In the genomic region with DNA sequence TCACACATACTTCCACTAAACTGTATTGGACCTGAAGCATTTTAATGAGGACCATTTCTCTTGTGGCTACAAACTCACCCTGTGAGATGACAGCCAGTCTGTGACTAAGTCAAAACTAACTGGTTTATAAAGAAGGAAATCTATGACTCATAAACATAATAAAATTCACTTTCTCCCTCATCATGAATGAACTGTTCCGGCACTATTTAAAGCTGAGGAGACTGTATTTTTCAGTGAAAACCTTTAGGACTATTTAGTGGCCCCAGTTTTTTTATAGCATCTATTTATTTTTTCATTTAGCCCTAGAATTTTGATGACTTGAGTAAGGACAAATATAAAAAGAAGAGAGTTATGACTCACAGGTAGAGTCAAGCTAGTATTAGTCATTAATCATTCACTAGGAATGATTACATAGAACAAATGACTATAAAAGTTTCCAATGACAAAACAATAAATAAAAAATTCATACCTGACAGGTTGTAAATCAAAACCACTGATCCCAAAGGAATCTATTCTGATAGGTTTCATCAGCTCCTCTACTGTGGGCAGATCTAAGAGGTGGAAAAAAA, we compare ENCODE assay signal across 12 cellular contexts. TPM values are rescaled to one million over a fixed set of nuclear protein-coding genes. Genes with fewer than 3 reads are reported as not detected.
DNase-seq lines count a peak whose midpoint lies in the region; ATAC-seq and TF ChIP-seq lines count a peak whose summit lies in the region.
"Had no signal": no experiment of that assay in that cellular context is flagged by ENCODE, and none has a peak within 500 bp of the region (broad histone marks: within the 10 kb centered on the region; RNA-seq: fewer than 3 reads in every experiment).

No MANE protein-coding gene starts in this region.

- H3K27ac ChIP-seq in RWPE2 (ENCODE audit: poor library complexity, severe bottlenecking): peak overlapping the region; percentile 50
- H3K27ac ChIP-seq in tibial artery: peak overlapping the region; percentile 33 to 37
- H3K27ac ChIP-seq in GM23338 (ENCODE audit: low read depth): no peak overlapping the region

- H3K79me2 ChIP-seq in GM23338 (replicated peaks; ENCODE audit: insufficient read depth): no peaks in the 10 kb centered on the region

- no peaks in the 10 kb centered on the region for H4K20me1 ChIP-seq in GM23338 (replicated peaks; ENCODE audit: insufficient read depth)

- no peaks in the 10 kb centered on the region for H3K9me3 Mint-ChIP-seq in activated naive CD4-positive, alpha-beta T cell treated with anti-CD3 and anti-CD28 coated beads, Interleukin-2, amount 50 U/mL, for 24 hours
- no peaks in the 10 kb centered on the region for H3K9me3 Mint-ChIP-seq in GM23338
- H3K9me3 Mint-ChIP-seq: nephron progenitor cell had no signal

- peaks cover 16% of the 10 kb centered on the region for H3K36me3 ChIP-seq in RWPE2 (ENCODE audit: low read depth)
- peaks cover 26 to 51% (median 48%) of the 10 kb centered on the region in 3 donors for H3K36me3 ChIP-seq in tibial artery
- peaks cover 19% of the 10 kb centered on the region for H3K36me3 ChIP-seq in GM23338 (ENCODE audit: insufficient read depth)

- DNase-seq in activated naive CD4-positive, alpha-beta T cell treated with anti-CD3 and anti-CD28 coated beads, Interleukin-2, amount 50 U/mL, for 16 hours: no peak
- no peak for DNase-seq in RWPE2 (ENCODE audit: low spot score)
- peak; percentile 42 for DNase-seq in fibroblast of peridontal ligament (ENCODE audit: extremely low read depth)
- no peak for DNase-seq in tibial artery
- no peak for DNase-seq in GM23338 (ENCODE audit: low spot score)
- DNase-seq in GM19238 (ENCODE audit: insufficient read length, low spot score): no peak
- no peak for DNase-seq in NCI-H2107 (lab: John Stamatoyannopoulos, UW)
- DNase-seq: NCI-H524 treated with DMSO at 0.1 percent for 48 hours; nephron progenitor cell; stimulated activated CD4-positive, alpha-beta T cell treated with anti-CD3 and anti-CD28 coated beads, Interleukin-4, amount 100 ng/mL, for 24 hours; SW 1271 had no signal

- H2AFZ ChIP-seq in GM23338: no peak overlapping the region

- no peaks in the 10 kb centered on the region for H3K27me3 ChIP-seq in RWPE2 (ENCODE audit: insufficient read depth, poor library complexity, severe bottlenecking)
- H3K27me3 ChIP-seq in tibial artery: no peaks in the 10 kb centered on the region
- no peaks in the 10 kb centered on the region for H3K27me3 ChIP-seq in GM23338 (ENCODE audit: insufficient read depth)

- no peaks in the 10 kb centered on the region for H3F3A ChIP-seq in GM23338 (replicated peaks; ENCODE audit: low read depth)

- intact Hi-C loops in tibial artery (cut with DNase I; ENCODE audit: low total_unique reads): no loop called here

- H3K36me3 Mint-ChIP-seq in activated naive CD4-positive, alpha-beta T cell treated with anti-CD3 and anti-CD28 coated beads, Interleukin-2, amount 50 U/mL, for 24 hours: peaks cover 51% of the 10 kb centered on the region
- peaks cover 52% of the 10 kb centered on the region for H3K36me3 Mint-ChIP-seq in GM23338 (ENCODE audit: low read depth)

- no peak overlapping the region for H3K4me3 Mint-ChIP-seq in activated naive CD4-positive, alpha-beta T cell treated with anti-CD3 and anti-CD28 coated beads, Interleukin-2, amount 50 U/mL, for 24 hours
- no peak overlapping the region for H3K4me3 Mint-ChIP-seq in GM23338
- H3K4me3 Mint-ChIP-seq: nephron progenitor cell had no signal

- no peak overlapping the region for H3K4me2 ChIP-seq in GM23338

- ATAC-seq in RWPE2 (ENCODE audit: low read depth) (peak; percentile 89), GM23338 (no peak)

- H3K9me3 ChIP-seq in RWPE2 (ENCODE audit: severe bottlenecking) (no peaks in the 10 kb centered on the region), tibial artery (no peaks in the 10 kb centered on the region)

- no peaks in the 10 kb centered on the region for H3K27me3 Mint-ChIP-seq in activated naive CD4-positive, alpha-beta T cell treated with anti-CD3 and anti-CD28 coated beads, Interleukin-2, amount 50 U/mL, for 24 hours
- H3K27me3 Mint-ChIP-seq in GM23338 (ENCODE audit: insufficient read depth, low read depth, poor library complexity): no peaks in the 10 kb centered on the region

- H3K4me1 Mint-ChIP-seq in activated naive CD4-positive, alpha-beta T cell treated with anti-CD3 and anti-CD28 coated beads, Interleukin-2, amount 50 U/mL, for 24 hours: peaks cover 11% of the 10 kb centered on the region
- H3K4me1 Mint-ChIP-seq in GM23338: no peaks in the 10 kb centered on the region
- H3K4me1 Mint-ChIP-seq: nephron progenitor cell had no signal

- no peak for TF ChIP-seq CTCF in RWPE2 (IDR thresholded peaks at IDR 0.05; ENCODE audit: poor library complexity, severe bottlenecking)
- no peak for TF ChIP-seq CTCF in tibial artery (IDR thresholded peaks at IDR 0.05)
- TF ChIP-seq CTCF in GM23338 (conservative IDR thresholded peaks at IDR 0.05; ENCODE audit: low read depth in 2 of 2): no peak

- peaks cover 15% of the 10 kb centered on the region for H3K4me1 ChIP-seq in RWPE2 (ENCODE audit: insufficient read depth, poor library complexity, severe bottlenecking)
- H3K4me1 ChIP-seq in tibial artery: peaks cover 0 to 22% (median 0%) of the 10 kb centered on the region in 4 donors
- H3K4me1 ChIP-seq in GM23338 (ENCODE audit: insufficient read depth): no peaks in the 10 kb centered on the region

- peak overlapping the region; percentile 81 for H3K27ac Mint-ChIP-seq in activated naive CD4-positive, alpha-beta T cell treated with anti-CD3 and anti-CD28 coated beads, Interleukin-2, amount 50 U/mL, for 24 hours
- H3K27ac Mint-ChIP-seq in GM23338: no peak overlapping the region
- H3K27ac Mint-ChIP-seq: nephron progenitor cell had no signal

- no peaks in the 10 kb centered on the region for H3K9me2 ChIP-seq in GM23338 (ENCODE audit: insufficient read depth)

- H3K4me3 ChIP-seq in RWPE2 (ENCODE audit: severe bottlenecking) (no peak overlapping the region), tibial artery (no peak overlapping the region), GM23338 (no peak overlapping the region)

TF ChIP-seq in GM23338, 12 proteins besides CTCF, POLR2A, EP300 and RAD21 (continues in another document):
- TF ChIP-seq, protein P1, sequence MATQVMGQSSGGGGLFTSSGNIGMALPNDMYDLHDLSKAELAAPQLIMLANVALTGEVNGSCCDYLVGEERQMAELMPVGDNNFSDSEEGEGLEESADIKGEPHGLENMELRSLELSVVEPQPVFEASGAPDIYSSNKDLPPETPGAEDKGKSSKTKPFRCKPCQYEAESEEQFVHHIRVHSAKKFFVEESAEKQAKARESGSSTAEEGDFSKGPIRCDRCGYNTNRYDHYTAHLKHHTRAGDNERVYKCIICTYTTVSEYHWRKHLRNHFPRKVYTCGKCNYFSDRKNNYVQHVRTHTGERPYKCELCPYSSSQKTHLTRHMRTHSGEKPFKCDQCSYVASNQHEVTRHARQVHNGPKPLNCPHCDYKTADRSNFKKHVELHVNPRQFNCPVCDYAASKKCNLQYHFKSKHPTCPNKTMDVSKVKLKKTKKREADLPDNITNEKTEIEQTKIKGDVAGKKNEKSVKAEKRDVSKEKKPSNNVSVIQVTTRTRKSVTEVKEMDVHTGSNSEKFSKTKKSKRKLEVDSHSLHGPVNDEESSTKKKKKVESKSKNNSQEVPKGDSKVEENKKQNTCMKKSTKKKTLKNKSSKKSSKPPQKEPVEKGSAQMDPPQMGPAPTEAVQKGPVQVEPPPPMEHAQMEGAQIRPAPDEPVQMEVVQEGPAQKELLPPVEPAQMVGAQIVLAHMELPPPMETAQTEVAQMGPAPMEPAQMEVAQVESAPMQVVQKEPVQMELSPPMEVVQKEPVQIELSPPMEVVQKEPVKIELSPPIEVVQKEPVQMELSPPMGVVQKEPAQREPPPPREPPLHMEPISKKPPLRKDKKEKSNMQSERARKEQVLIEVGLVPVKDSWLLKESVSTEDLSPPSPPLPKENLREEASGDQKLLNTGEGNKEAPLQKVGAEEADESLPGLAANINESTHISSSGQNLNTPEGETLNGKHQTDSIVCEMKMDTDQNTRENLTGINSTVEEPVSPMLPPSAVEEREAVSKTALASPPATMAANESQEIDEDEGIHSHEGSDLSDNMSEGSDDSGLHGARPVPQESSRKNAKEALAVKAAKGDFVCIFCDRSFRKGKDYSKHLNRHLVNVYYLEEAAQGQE (IDR thresholded peaks at IDR 0.05; ENCODE audit: unreplicated experiment): no peak
- TF ChIP-seq EZH2 (IDR thresholded peaks at IDR 0.05; ENCODE audit: low read depth, unreplicated experiment): no peak
- TF ChIP-seq POLR2AphosphoS5 (IDR thresholded peaks at IDR 0.05; ENCODE audit: low read depth): no peak
- TF ChIP-seq, protein P2, sequence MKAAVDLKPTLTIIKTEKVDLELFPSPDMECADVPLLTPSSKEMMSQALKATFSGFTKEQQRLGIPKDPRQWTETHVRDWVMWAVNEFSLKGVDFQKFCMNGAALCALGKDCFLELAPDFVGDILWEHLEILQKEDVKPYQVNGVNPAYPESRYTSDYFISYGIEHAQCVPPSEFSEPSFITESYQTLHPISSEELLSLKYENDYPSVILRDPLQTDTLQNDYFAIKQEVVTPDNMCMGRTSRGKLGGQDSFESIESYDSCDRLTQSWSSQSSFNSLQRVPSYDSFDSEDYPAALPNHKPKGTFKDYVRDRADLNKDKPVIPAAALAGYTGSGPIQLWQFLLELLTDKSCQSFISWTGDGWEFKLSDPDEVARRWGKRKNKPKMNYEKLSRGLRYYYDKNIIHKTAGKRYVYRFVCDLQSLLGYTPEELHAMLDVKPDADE (IDR thresholded peaks at IDR 0.05): no peak
- TF ChIP-seq STAT1 (IDR thresholded peaks at IDR 0.05; ENCODE audit: unreplicated experiment): no peak
- no peak for TF ChIP-seq JUNB (IDR thresholded peaks at IDR 0.05; ENCODE audit: unreplicated experiment)

RNA-seq across cellular contexts. Expression of gene CEP162, which starts 34.2 kb away (rescaled TPM):
- 9.2 and 12.4 TPM in 2 replicates for total RNA-seq in GM23338 (2014; rRNA removed; shearing (Covaris generic))
- 9.2 and 15.4 TPM in 2 replicates for polyA plus RNA-seq in GM23338 (2016; fragmentation: Nextera tagmentation; extraction: Ambion mirVana)
